Comparison of ENCODE assay signal across 15 cellular contexts in the genomic region with DNA sequence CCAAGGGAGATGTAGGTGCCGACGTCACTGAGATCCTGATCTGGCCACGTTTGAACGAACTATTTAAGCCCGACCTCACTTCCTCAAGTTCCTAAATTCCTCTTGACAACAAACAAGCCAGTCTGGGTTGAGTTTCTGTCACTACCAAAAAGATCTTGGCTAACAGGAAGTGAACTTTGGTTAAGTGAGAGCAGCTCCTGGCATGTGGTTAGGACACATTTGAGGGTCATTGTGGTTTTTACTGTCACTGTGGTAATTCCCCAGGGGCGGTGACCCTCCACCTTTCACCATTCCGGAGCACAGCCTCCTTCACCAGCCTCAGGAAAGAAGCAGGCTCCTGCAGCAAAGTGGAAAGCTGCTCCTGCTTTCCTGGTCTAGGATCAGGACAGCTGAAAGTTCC. TPM values are rescaled to one million over a fixed set of nuclear protein-coding genes. Genes with fewer than 3 reads are reported as not detected.
DNase-seq lines count a peak whose midpoint lies in the region; ATAC-seq, FAIRE-seq and TF ChIP-seq lines count a peak whose summit lies in the region.
"Had no signal": no experiment of that assay in that cellular context is flagged by ENCODE, and none has a peak within 500 bp of the region (broad histone marks: within the 10 kb centered on the region; RNA-seq: fewer than 3 reads in every experiment).

No MANE protein-coding gene starts in this region.

- peak overlapping the region; percentile 5 for H3K4me3 Mint-ChIP-seq in T-helper 2 cell treated with Interferon-gamma antibody and Interleukin-4, amounts not matched to agents 5 μg/mL and 100 μg/mL, for 36 hours
- H3K4me3 Mint-ChIP-seq in endothelial cell (ENCODE audit: unreplicated experiment), result no peak overlapping the region
- H3K4me3 Mint-ChIP-seq: T-helper 1 cell treated with Interleukin-12 subunit alpha and Interleukin-12 subunit beta and Interleukin-4 antibody, amounts not matched to agents 30 μg/mL and 1 μg/mL, for 36 hours had no signal

- no peak for TF ChIP-seq POLR2A in GM12891 (IDR thresholded peaks at IDR 0.05; ENCODE audit: low read depth, low read length)

- no peak for TF ChIP-seq CTCF in endothelial cell (IDR thresholded peaks at IDR 0.05; ENCODE audit: unreplicated experiment)

- peaks cover 5% of the 10 kb centered on the region for H3K36me3 Mint-ChIP-seq in T-helper 2 cell treated with Interferon-gamma antibody and Interleukin-4, amounts not matched to agents 5 μg/mL and 100 μg/mL, for 36 hours (ENCODE audit: low read depth)
- no peaks in the 10 kb centered on the region for H3K36me3 Mint-ChIP-seq in endothelial cell (ENCODE audit: low read depth, unreplicated experiment)

- H3K27me3 Mint-ChIP-seq in T-helper 2 cell treated with Interferon-gamma antibody and Interleukin-4, amounts not matched to agents 5 μg/mL and 100 μg/mL, for 36 hours (ENCODE audit: low read depth), result peaks cover 3% of the 10 kb centered on the region
- H3K27me3 Mint-ChIP-seq in endothelial cell (ENCODE audit: unreplicated experiment), result peaks cover 3% of the 10 kb centered on the region

- peaks cover 0 to 7% (median 4%) of the 10 kb centered on the region in 11 experiments; a peak in 10 of 22 replicates for H3K9me3 ChIP-seq in BLaER1 treated with 17β-estradiol and CSF1 and Interleukin-3, amounts not matched to agents 10 nM and 100 nM (replicated peaks in 1 of 11)
- H3K9me3 ChIP-seq: Caco-2 had no signal

- no peak for ATAC-seq in GM21390 (IDR thresholded peaks at IDR 0.05; ENCODE audit: unreplicated experiment)

- no peaks in the 10 kb centered on the region for H3K36me3 ChIP-seq in BLaER1 treated with 17β-estradiol and CSF1 and Interleukin-3, amounts not matched to agents 10 nM and 100 nM
- H3K36me3 ChIP-seq: brain microvascular endothelial cell had no signal

- H3K4me3 ChIP-seq in BLaER1 treated with 17β-estradiol and CSF1 and Interleukin-3, amounts not matched to agents 10 nM and 100 nM, result peak overlapping the region in 2 of 10 experiments; percentile 7 to 28; a peak in 1 of 20 replicates

- peak overlapping the region in 10 of 11 experiments; percentile 32 to 96 (median 86); a peak in 20 of 22 replicates for H3K27ac ChIP-seq in BLaER1 treated with 17β-estradiol and CSF1 and Interleukin-3, amounts not matched to agents 10 nM and 100 nM
- H3K27ac ChIP-seq: brain microvascular endothelial cell had no signal

- intact Hi-C loops in posterior cingulate gyrus (cut with DNase I), result no loop called here

- no peaks in the 10 kb centered on the region for H4K20me1 ChIP-seq in BLaER1 treated with 17β-estradiol and CSF1 and Interleukin-3, amounts not matched to agents 10 nM and 100 nM

- H3K9ac ChIP-seq in BLaER1 treated with 17β-estradiol and CSF1 and Interleukin-3, amounts not matched to agents 10 nM and 100 nM, result peak overlapping the region in 8 of 11 experiments; percentile 50 to 87 (median 80); a peak in 15 of 22 replicates

- FAIRE-seq in GM12891 (lab: Jason Lieb, UNC), result peak; percentile 65

- peaks cover 0 to 44% (median 0%) of the 10 kb centered on the region in 11 experiments; a peak in 4 of 22 replicates for H3K27me3 ChIP-seq in BLaER1 treated with 17β-estradiol and CSF1 and Interleukin-3, amounts not matched to agents 10 nM and 100 nM
- H3K27me3 ChIP-seq: brain microvascular endothelial cell had no signal

- DNase-seq in GM12891 (ENCODE audit: insufficient read length, low spot score), result no peak
- DNase-seq in T-helper 2 cell treated with Interferon-gamma antibody and Interleukin-4, amounts not matched to agents 5 μg/mL and 100 μg/mL, for 36 hours (ENCODE audit: low spot score), result peak; percentile 14
- no peak for DNase-seq in endothelial cell (ENCODE audit: low spot score)
- no peak for DNase-seq in DMS153 (lab: John Stamatoyannopoulos, UW)
- no peak for DNase-seq in NCI-H82 (lab: John Stamatoyannopoulos, UW)
- no peak for DNase-seq in posterior cingulate gyrus
- DNase-seq: brain microvascular endothelial cell, Caco-2, HCEC 1CT, IMR-90, OCI-M1 had no signal

- peaks cover 48% of the 10 kb centered on the region for H3K4me1 Mint-ChIP-seq in T-helper 2 cell treated with Interferon-gamma antibody and Interleukin-4, amounts not matched to agents 5 μg/mL and 100 μg/mL, for 36 hours (ENCODE audit: low read depth)
- peaks cover 20% of the 10 kb centered on the region for H3K4me1 Mint-ChIP-seq in endothelial cell (ENCODE audit: unreplicated experiment)

- peaks cover 5% of the 10 kb centered on the region for H3K9me3 Mint-ChIP-seq in T-helper 2 cell treated with Interferon-gamma antibody and Interleukin-4, amounts not matched to agents 5 μg/mL and 100 μg/mL, for 36 hours
- no peaks in the 10 kb centered on the region for H3K9me3 Mint-ChIP-seq in endothelial cell (ENCODE audit: unreplicated experiment)

- peaks cover 48 to 90% (median 85%) of the 10 kb centered on the region in 10 experiments for H3K4me1 ChIP-seq in BLaER1 treated with 17β-estradiol and CSF1 and Interleukin-3, amounts not matched to agents 10 nM and 100 nM
- H3K4me1 ChIP-seq: Caco-2 had no signal

- no peak overlapping the region for H3K27ac Mint-ChIP-seq in T-helper 2 cell treated with Interferon-gamma antibody and Interleukin-4, amounts not matched to agents 5 μg/mL and 100 μg/mL, for 36 hours
- peak overlapping the region; percentile 25 for H3K27ac Mint-ChIP-seq in endothelial cell (ENCODE audit: unreplicated experiment)
- H3K27ac Mint-ChIP-seq: T-helper 1 cell treated with Interleukin-12 subunit alpha and Interleukin-12 subunit beta and Interleukin-4 antibody, amounts not matched to agents 30 μg/mL and 1 μg/mL, for 36 hours had no signal

- H3K4me2 ChIP-seq in BLaER1 treated with 17β-estradiol and CSF1 and Interleukin-3, amounts not matched to agents 10 nM and 100 nM, result peak overlapping the region; percentile 57 to 97 (median 89)

TF ChIP-seq in GM12891, 5 proteins besides CTCF, POLR2A, EP300 and RAD21:
- TF ChIP-seq SPI1 (IDR thresholded peaks at IDR 0.05; ENCODE audit: low read depth, low read length) (peak; percentile 60), POU2F2 (IDR thresholded peaks at IDR 0.05; ENCODE audit: low read depth, low read length) (no peak)

RNA-seq across cellular contexts. Expression of a gene that starts 43.1 kb away (rescaled TPM):
- polyA plus RNA-seq in GM12891 (2012; ENCODE audit: low read depth, missing spikeins), result 0.17 TPM
- total RNA-seq in endothelial cell (ENCODE audit: unreplicated experiment), result 0.56 TPM
- total RNA-seq: Caco-2, IMR-90, pulmonary artery endothelial cell had no signal
- polyA plus RNA-seq: IMR-90 had no signal
